In the genomic region with DNA sequence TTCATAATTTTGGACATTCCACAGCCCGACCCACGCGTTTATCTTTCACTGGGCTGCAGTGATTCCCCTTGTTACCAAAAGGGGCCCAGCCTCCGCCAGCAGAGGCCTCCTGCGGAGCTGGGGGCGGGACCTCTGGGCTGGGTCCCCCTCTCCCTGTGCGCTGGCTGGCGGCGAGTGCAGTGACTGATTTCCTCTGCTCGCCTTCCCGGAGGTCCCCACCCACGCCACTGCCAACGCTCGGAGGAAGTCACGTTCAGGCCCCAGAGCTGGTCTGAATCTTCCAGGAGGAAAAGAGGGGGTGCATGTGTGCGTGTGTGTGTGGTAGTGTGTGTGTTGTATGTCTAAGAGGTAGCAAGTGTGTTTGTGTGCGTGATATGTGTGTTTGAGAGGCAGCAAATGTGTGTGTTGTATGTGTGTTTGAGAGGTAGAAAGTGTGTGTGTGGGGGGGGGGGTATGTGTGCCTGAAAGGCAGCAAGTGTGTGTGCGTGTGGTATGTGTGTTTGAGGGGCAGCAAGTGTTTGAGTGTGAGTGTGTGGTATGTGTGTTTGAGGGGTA, we compare ENCODE assay signal across 8 cellular contexts. TPM values are rescaled to one million over a fixed set of nuclear protein-coding genes. Genes with fewer than 3 reads are reported as not detected.
DNase-seq lines count a peak whose midpoint lies in the region; ATAC-seq and TF ChIP-seq lines count a peak whose summit lies in the region.

No MANE protein-coding gene starts in this region.

- ATAC-seq in GM18909 (IDR thresholded peaks at IDR 0.05; ENCODE audit: poor library complexity, unreplicated experiment): no peak

- H3K27me3 Mint-ChIP-seq in osteocyte (ENCODE audit: unreplicated experiment): peaks cover 15% of the 10 kb centered on the region

- TF ChIP-seq CTCF in osteocyte (IDR thresholded peaks at IDR 0.05) (no peak), testis (IDR thresholded peaks at IDR 0.05) (no peak)

- DNase-seq in H7 (peak; percentile 92), osteocyte (ENCODE audit: extremely low spot score, unreplicated experiment) (no peak), testis (peak; percentile 64), SK-N-DZ (ENCODE audit: low spot score) (no peak), NCI-H446 treated with DMSO at 0.1 percent for 48 hours (lab: John Stamatoyannopoulos, UW) (no peak)
- DNase-seq in activated CD8-positive, alpha-beta memory T cell treated with anti-CD3 and anti-CD28 coated beads, Interleukin-2, amount 50 U/mL, for 1 hour (ENCODE audit: extremely low read depth): peak; percentile 72

- no peaks in the 10 kb centered on the region for H3K9me3 ChIP-seq in esophagus (ENCODE audit: control insufficient read depth in 2 of 2, insufficient read depth in 1 of 2, low read depth in 1 of 2, low read length in 1 of 2)
- H3K9me3 ChIP-seq in testis: no peaks in the 10 kb centered on the region

- H3K36me3 Mint-ChIP-seq in osteocyte (ENCODE audit: unreplicated experiment): peaks cover 9% of the 10 kb centered on the region

- H3K4me3 ChIP-seq in H7 (ENCODE audit: insufficient read depth, low read depth, low read length) (peak overlapping the region; percentile 24; the same call in 1 of the 2 replicates), esophagus (ENCODE audit: low read depth in 1 of 2, low read length in 2 of 2) (peak overlapping the region in 1 of 2 donors; percentile 0), testis (peak overlapping the region in 1 of 2 donors; percentile 18)

- no peaks in the 10 kb centered on the region for H3K36me3 ChIP-seq in H7 (replicated peaks; ENCODE audit: control insufficient read depth, insufficient read depth, low read length)
- no peaks in the 10 kb centered on the region for H3K36me3 ChIP-seq in esophagus (ENCODE audit: control insufficient read depth in 2 of 2, insufficient read depth in 2 of 2, low read length in 1 of 2)
- no peaks in the 10 kb centered on the region for H3K36me3 ChIP-seq in testis (ENCODE audit: low read depth, missing control alignments)

- H3K27me3 ChIP-seq in H7 (ENCODE audit: control insufficient read depth, insufficient read depth, low read length): peaks cover 36% of the 10 kb centered on the region
- H3K27me3 ChIP-seq in esophagus (ENCODE audit: control insufficient read depth in 1 of 2, insufficient read depth in 2 of 2, low read length in 2 of 2): no peaks in the 10 kb centered on the region
- no peaks in the 10 kb centered on the region for H3K27me3 ChIP-seq in testis

- intact Hi-C loops in testis (cut with DNase I; ENCODE audit: low total_unique reads): no loop called here

- H3K27ac Mint-ChIP-seq in osteocyte (ENCODE audit: unreplicated experiment): peak overlapping the region; percentile 62

- H3K4me1 ChIP-seq in esophagus (ENCODE audit: control insufficient read depth in 2 of 2, insufficient read depth in 2 of 2, low read length in 1 of 2): peaks cover 0 to 10% of the 10 kb centered on the region in 2 donors
- H3K4me1 ChIP-seq in testis: peaks cover 5% of the 10 kb centered on the region

- no peak for TF ChIP-seq POLR2A in testis (IDR thresholded peaks at IDR 0.05)

- H3K9me3 Mint-ChIP-seq in osteocyte (ENCODE audit: unreplicated experiment): peaks cover 21% of the 10 kb centered on the region

- peaks cover 27% of the 10 kb centered on the region for H3K4me1 Mint-ChIP-seq in osteocyte (ENCODE audit: unreplicated experiment)

- H3K4me3 Mint-ChIP-seq in osteocyte (ENCODE audit: unreplicated experiment): peak overlapping the region; percentile 73

- WGBS in esophagus, 2 donors: 45 to 50% methylated on average over 18 of the region's 18 CpGs
- 43 to 47% methylated on average over 15 to 18 of the region's 18 CpGs for WGBS in testis, 2 donors

- H3K27ac ChIP-seq in esophagus (ENCODE audit: low read depth in 2 of 2, low read length in 1 of 2) (peak overlapping the region; percentile 68 to 97), testis (peak overlapping the region in 1 of 2 donors; percentile 93)

RNA-seq across cellular contexts. Expression of gene JAK1, which starts 35.0 kb away (rescaled TPM):
- total RNA-seq in H7 (2014; rRNA removed; shearing (Covaris generic)): 36.7 and 51.0 TPM in 2 replicates
- polyA plus RNA-seq in esophagus: 10 to 100 TPM; 13.1 to 20.9 TPM
- 103 TPM in 2 replicates for total RNA-seq in osteocyte
- 100 to 1,000 TPM; 117 to 142 TPM for total RNA-seq in testis
- 100 TPM for polyA plus RNA-seq in testis (ENCODE audit: insufficient read depth, low read depth, low replicate concordance)
- 12.5 and 14.3 TPM in 2 replicates for polyA plus RNA-seq in SK-N-DZ (2014; cell fraction: cytosol; rRNA removed)
- 8.6 and 11.8 TPM in 2 replicates for polyA plus RNA-seq in SK-N-DZ (2014; cell fraction: nucleus; rRNA removed)

Comparison
In these comparisons a context has a peak if more than half of its experiments do, and no peak if none do; other contexts are left out.
1. DNase-seq: peak in H7 (single experiment), activated CD8-positive, alpha-beta memory T cell treated with anti-CD3 and anti-CD28 coated beads, Interleukin-2, amount 50 U/mL, for 1 hour (single experiment) and testis (single experiment); none in osteocyte (single experiment), SK-N-DZ (single experiment) and NCI-H446 treated with DMSO at 0.1 percent for 48 hours (single experiment).